10 cellular contexts compared by ENCODE assay signal in the genomic region with DNA sequence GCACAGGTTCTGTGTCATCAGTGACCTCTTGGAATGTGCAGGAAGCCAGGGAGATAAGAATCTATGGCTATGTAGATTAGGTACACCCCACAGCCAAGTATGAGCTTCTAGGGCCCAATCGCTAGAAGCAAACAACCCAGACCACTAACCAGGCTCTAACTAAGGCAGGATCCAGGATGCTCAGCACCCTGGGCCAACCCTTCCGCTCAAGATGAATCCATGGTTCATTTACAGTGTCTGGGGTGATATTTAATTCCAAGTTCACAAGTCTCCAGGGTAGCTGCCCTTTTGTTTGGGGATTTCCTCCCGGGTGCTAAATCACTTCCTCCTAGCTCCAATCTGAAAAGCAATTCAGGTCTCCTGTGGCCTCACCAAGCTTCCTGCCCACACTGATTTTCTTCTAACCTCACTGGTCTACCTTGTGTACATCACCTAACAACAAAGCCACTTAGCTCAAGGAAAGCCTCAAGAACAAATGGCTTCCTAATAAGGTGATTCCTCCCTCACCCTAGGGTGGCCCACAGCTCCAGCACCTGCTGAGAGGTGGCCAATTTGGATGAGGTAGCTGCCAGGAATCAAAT. TPM values are rescaled to one million over a fixed set of nuclear protein-coding genes. Genes with fewer than 3 reads are reported as not detected.
DNase-seq lines count a peak whose midpoint lies in the region; ATAC-seq and FAIRE-seq lines count a peak whose summit lies in the region.
"Had no signal": no experiment of that assay in that cellular context is flagged by ENCODE, and none has a peak within 500 bp of the region (broad histone marks: within the 10 kb centered on the region; RNA-seq: fewer than 3 reads in every experiment).

No MANE protein-coding gene starts in this region.

- H3K27ac Mint-ChIP-seq in T-helper 17 cell = peak overlapping the region; percentile 97

- H3K27me3 Mint-ChIP-seq in T-helper 17 cell = peaks cover 13% of the 10 kb centered on the region

- H3K4me1 Mint-ChIP-seq in T-helper 17 cell = peaks cover 53% of the 10 kb centered on the region

- ATAC-seq in T-helper 17 cell = peak; percentile 54
- no peak for ATAC-seq in GM19452 (IDR thresholded peaks at IDR 0.05; ENCODE audit: unreplicated experiment)

- H3K4me3 ChIP-seq in skin epidermis = peak overlapping the region in 4 of 7 experiments; percentile 10 to 90 (median 88)

- H3K9me3 ChIP-seq in T-helper 17 cell (ENCODE audit: control insufficient read depth, low read length, poor library complexity, severe bottlenecking) = no peaks in the 10 kb centered on the region

- peaks cover 5% of the 10 kb centered on the region for H3K36me3 Mint-ChIP-seq in T-helper 17 cell (ENCODE audit: low read depth)

- peak overlapping the region; percentile 90 for H3K4me3 Mint-ChIP-seq in T-helper 17 cell

- peak; percentile 92 for FAIRE-seq in GM19239 (lab: Jason Lieb, UNC)

- DNase-seq in GM19239 (ENCODE audit: insufficient read length, low spot score) (peak; percentile 24), T-helper 17 cell (peak in 2 of 3 donors; percentile 30 to 51), epithelial cell of prostate (ENCODE audit: low read depth, low spot score) (no peak), cerebellum (ENCODE audit: low spot score) (no peak), NCI-H1694 (lab: John Stamatoyannopoulos, UW) (no peak), NCI-H1930 (lab: John Stamatoyannopoulos, UW) (no peak)

- H3K27ac ChIP-seq in epithelial cell of prostate (peak overlapping the region; percentile 71), skin epidermis (peak overlapping the region in 18 of 21 experiments; percentile 2 to 96 (median 72))

RNA-seq across cellular contexts. Expression of gene EHD4, which starts 2.4 kb away (rescaled TPM):
- 10 to 100 TPM; 57.6 to 79.9 TPM for total RNA-seq in T-helper 17 cell
- 5.5 TPM for total RNA-seq in cerebellum

RNA-seq across cellular contexts. Expression of gene PLA2G4E, which starts 50.9 kb away (rescaled TPM):
- total RNA-seq in T-helper 17 cell (not detected), cerebellum (not detected)
- total RNA-seq: epithelial cell of proximal tubule, LHCN-M2 had no signal

Comparison
In these comparisons a context has a peak if more than half of its experiments do, and no peak if none do; other contexts are left out.
1. DNase-seq: peak in GM19239 (single experiment) and T-helper 17 cell (2 of 3); none in epithelial cell of prostate (single experiment), cerebellum (single experiment), NCI-H1694 (single experiment) and NCI-H1930 (0 of 2).